ENCODE assay signal across 20 cellular contexts in genomic region chr5:109258755-109259154, GRCh38.
DNase-seq lines count a peak whose midpoint lies in the region; ATAC-seq, FAIRE-seq and TF ChIP-seq lines count a peak whose summit lies in the region.
"Had no signal": no experiment of that assay in that cellular context is flagged by ENCODE, and none has a peak within 500 bp of the region (broad histone marks: within the 10 kb centered on the region; RNA-seq: fewer than 3 reads in every experiment).

No MANE protein-coding gene starts in this region.

- H3K27ac ChIP-seq in GM23338 (ENCODE audit: low read depth) (no peak overlapping the region), H1 (ENCODE audit: low read depth, low read length) (no peak overlapping the region)
- H3K27ac ChIP-seq: 22Rv1, BLaER1, C4-2B had no signal

- H2BK12ac ChIP-seq in H1 (ENCODE audit: low read depth, low read length): peak overlapping the region; percentile 30; the same call in 1 of the 2 replicates

- H2AFZ ChIP-seq in GM23338: peak overlapping the region; percentile 92
- H2AFZ ChIP-seq in H1 (ENCODE audit: low read length): no peak overlapping the region; the same call in 1 of the 2 replicates

- no peak overlapping the region for H3K4ac ChIP-seq in H1 (replicated peaks; ENCODE audit: insufficient read length, low read depth, low read length)

- H3K4me1 ChIP-seq in GM23338 (ENCODE audit: insufficient read depth): no peaks in the 10 kb centered on the region
- H3K4me1 ChIP-seq in H1 (replicated peaks in 1 of 4; ENCODE audit: control insufficient read depth in 3 of 4, insufficient read depth in 4 of 4, low read length in 3 of 4): peaks cover 0 to 3% (median 0%) of the 10 kb centered on the region in 4 experiments; a peak in 1 of 7 replicates
- H3K4me1 ChIP-seq: BLaER1, Caco-2 had no signal

- CTCF ChIA-PET in H1 (lab: Charles Lee; ENCODE audit: partially characterized antibody): no interaction called here

- peaks cover 5% of the 10 kb centered on the region for H3K4me1 Mint-ChIP-seq in GM23338
- peaks cover 32% of the 10 kb centered on the region for H3K4me1 Mint-ChIP-seq in glutamatergic neuron (ENCODE audit: low read depth, unreplicated experiment)
- H3K4me1 Mint-ChIP-seq: B cell; CD4-positive, CD25-positive, alpha-beta regulatory T cell had no signal

- TF ChIP-seq EP300 in H1 (IDR thresholded peaks at IDR 0.05; ENCODE audit: borderline replicate concordance in 1 of 2, low read depth in 2 of 2, low read length in 2 of 2): no peak

- no peak overlapping the region for H2BK20ac ChIP-seq in H1 (ENCODE audit: low read length)

- no peaks in the 10 kb centered on the region; a peak in 1 of 4 replicates for H3K9me3 ChIP-seq in H1 (ENCODE audit: insufficient read depth in 2 of 2, low read depth in 1 of 2, low read length in 1 of 2)
- H3K9me3 ChIP-seq: Caco-2 had no signal

- H3K36me3 ChIP-seq in GM23338 (ENCODE audit: insufficient read depth): 0 out of 2 replicates have a peak, but pooled peaks cover 4% of the 10 kb centered on the region
- no peaks in the 10 kb centered on the region for H3K36me3 ChIP-seq in H1 (ENCODE audit: control insufficient read depth in 2 of 4, insufficient read depth in 4 of 4, low read length in 3 of 4)
- H3K36me3 ChIP-seq: BLaER1 had no signal

- no peak overlapping the region for H2BK5ac ChIP-seq in H1 (ENCODE audit: low read depth, low read length)

- no peak overlapping the region for H2AK5ac ChIP-seq in H1 (ENCODE audit: low read depth, low read length)

- H3K9ac ChIP-seq in H1 (replicated peaks in 1 of 4; ENCODE audit: extremely low read depth in 1 of 4, low read depth in 3 of 4, low read length in 3 of 4): no peak overlapping the region
- H3K9ac ChIP-seq: BLaER1 had no signal

- H2BK120ac ChIP-seq in H1 (replicated peaks; ENCODE audit: low read depth, low read length): no peak overlapping the region

- H3K27me3 ChIP-seq in GM23338 (ENCODE audit: insufficient read depth) (no peaks in the 10 kb centered on the region), H1 (replicated peaks in 1 of 4; ENCODE audit: control insufficient read depth in 3 of 4, extremely low read depth in 1 of 4, insufficient read depth in 3 of 4, low read length in 3 of 4) (no peaks in the 10 kb centered on the region)
- H3K27me3 ChIP-seq: BLaER1 had no signal

- H3K79me2 ChIP-seq in GM23338 (replicated peaks; ENCODE audit: insufficient read depth) (no peaks in the 10 kb centered on the region), H1 (ENCODE audit: control insufficient read depth in 1 of 2, insufficient read depth in 2 of 2, low read length in 2 of 2) (no peaks in the 10 kb centered on the region)

- H3K9me2 ChIP-seq in GM23338 (ENCODE audit: insufficient read depth): peaks cover 8% of the 10 kb centered on the region; the same call in 1 of the 2 replicates

- TF ChIP-seq CTCF in GM23338 (conservative IDR thresholded peaks at IDR 0.05; ENCODE audit: low read depth in 2 of 2) (no peak), H1 (IDR thresholded peaks at IDR 0.05; ENCODE audit: control extremely low read depth in 1 of 3, insufficient read depth in 1 of 3, low read depth in 1 of 3, low read length in 3 of 3) (no peak), glutamatergic neuron (IDR thresholded peaks at IDR 0.05; ENCODE audit: partially characterized antibody, unreplicated experiment) (no peak)

- H3K36me3 Mint-ChIP-seq in GM23338 (ENCODE audit: low read depth) (peaks cover 10% of the 10 kb centered on the region), glutamatergic neuron (ENCODE audit: unreplicated experiment) (peaks cover 13% of the 10 kb centered on the region)

- DNase-seq in GM23338 (ENCODE audit: low spot score) (no peak), H1 (ENCODE audit: low read depth in 1 of 2, low spot score in 2 of 2) (no peak), glutamatergic neuron (no peak), NCI-H187 treated with DMSO at 0.1 percent for 48 hours (lab: John Stamatoyannopoulos, UW) (no peak), iPS-NIHi7 (ENCODE audit: extremely low spot score) (no peak), NCI-H1436 (lab: John Stamatoyannopoulos, UW) (no peak)
- DNase-seq: Caco-2; CD4-positive, CD25-positive, alpha-beta regulatory T cell; CD8-positive, alpha-beta T cell; DMS153; DND-41; H9 had no signal

- FAIRE-seq in H1 (lab: Jason Lieb, UNC): no peak
- FAIRE-seq: A204.1, G401.6, GM12892 had no signal

- peaks cover 8% of the 10 kb centered on the region for H3K9me3 Mint-ChIP-seq in GM23338
- peaks cover 4% of the 10 kb centered on the region for H3K9me3 Mint-ChIP-seq in glutamatergic neuron (ENCODE audit: unreplicated experiment)
- H3K9me3 Mint-ChIP-seq: CD8-positive, alpha-beta T cell; H9 had no signal

- H3K27me3 Mint-ChIP-seq in GM23338 (ENCODE audit: insufficient read depth, low read depth, poor library complexity): peaks cover 3% of the 10 kb centered on the region
- peaks cover 9% of the 10 kb centered on the region for H3K27me3 Mint-ChIP-seq in glutamatergic neuron (ENCODE audit: unreplicated experiment)
- H3K27me3 Mint-ChIP-seq: B cell; CD4-positive, CD25-positive, alpha-beta regulatory T cell had no signal

- no peak overlapping the region for H4K5ac ChIP-seq in H1 (ENCODE audit: insufficient read length, low read depth, low read length)

- POLR2A ChIA-PET in H1 (lab: Charles Lee; ENCODE audit: partially characterized antibody): no interaction called here

- H3K4me3 ChIP-seq in GM23338 (no peak overlapping the region), H1 (ENCODE audit: extremely low read depth in 1 of 4, insufficient read depth in 2 of 4, low read depth in 3 of 4, low read length in 4 of 4) (no peak overlapping the region)
- H3K4me3 ChIP-seq: BLaER1 had no signal

- no peak for TF ChIP-seq RAD21 in H1 (IDR thresholded peaks at IDR 0.05 in 1 of 2, conservative IDR thresholded peaks at IDR 0.05 in 1 of 2; ENCODE audit: low read depth in 2 of 2, low read length in 2 of 2)

- no peak for ATAC-seq in GM23338
- ATAC-seq: CD8-positive, alpha-beta T cell; HCT116 had no signal

- no peak overlapping the region for H3K56ac ChIP-seq in H1 (replicated peaks; ENCODE audit: insufficient read length, low read depth, low read length)

- H3F3A ChIP-seq in GM23338 (replicated peaks; ENCODE audit: low read depth): no peaks in the 10 kb centered on the region

- H4K20me1 ChIP-seq in GM23338 (replicated peaks; ENCODE audit: insufficient read depth) (no peaks in the 10 kb centered on the region), H1 (replicated peaks in 1 of 2; ENCODE audit: control insufficient read depth in 1 of 2, insufficient read depth in 2 of 2, low read length in 2 of 2) (no peaks in the 10 kb centered on the region)
- H4K20me1 ChIP-seq: BLaER1 had no signal

- H3K27ac Mint-ChIP-seq in GM23338 (no peak overlapping the region), glutamatergic neuron (ENCODE audit: unreplicated experiment) (peak overlapping the region; percentile 10)
- H3K27ac Mint-ChIP-seq: B cell; CD4-positive, CD25-positive, alpha-beta regulatory T cell; CD8-positive, alpha-beta T cell; H9 had no signal

- no peak overlapping the region; the same call in 1 of the 2 replicates for H3K18ac ChIP-seq in H1 (ENCODE audit: extremely low read depth, low read length)

- no peak overlapping the region for H3K23ac ChIP-seq in H1 (ENCODE audit: insufficient read length)

- no peak overlapping the region for H2BK15ac ChIP-seq in H1 (ENCODE audit: low read length)

- no peaks in the 10 kb centered on the region for H3K23me2 ChIP-seq in H1 (ENCODE audit: low read depth, low read length)

- H3K4me3 Mint-ChIP-seq in GM23338: no peak overlapping the region; the same call in 2 of the 3 replicates
- no peak overlapping the region for H3K4me3 Mint-ChIP-seq in glutamatergic neuron (ENCODE audit: unreplicated experiment)
- H3K4me3 Mint-ChIP-seq: B cell; CD4-positive, CD25-positive, alpha-beta regulatory T cell; CD8-positive, alpha-beta T cell; H9 had no signal

- WGBS in H1 (ENCODE audit: extremely low coverage in 1 of 2, insufficient coverage in 1 of 2, insufficient read length in 1 of 2, insufficient replicate concordance in 2 of 2, low coverage in 1 of 2, low lambda C conversion rate in 2 of 2, missing lambda C conversion rate in 1 of 2), 2 experiments: 83% methylated on average over 4 of the region's 4 CpGs; no CpG with 5 or more reads in 1 of the 2 experiments

- no peak for TF ChIP-seq POLR2A in H1 (IDR thresholded peaks at IDR 0.05; ENCODE audit: control extremely low read depth in 1 of 2, low read depth in 2 of 2, low read length in 2 of 2)

- no peak overlapping the region for H4K91ac ChIP-seq in H1 (replicated peaks; ENCODE audit: insufficient read length, low read length)

- H3K4me2 ChIP-seq in GM23338: peak overlapping the region; percentile 62; the same call in 1 of the 2 replicates
- 0 out of 4 replicates have a peak overlapping the region, but pooled peaks of 1 of the 2 experiments have one; percentile 28 for H3K4me2 ChIP-seq in H1 (ENCODE audit: insufficient read depth in 1 of 2, low read depth in 2 of 2, low read length in 2 of 2)
- H3K4me2 ChIP-seq: BLaER1 had no signal

- H4K8ac ChIP-seq in H1 (ENCODE audit: extremely low read depth, insufficient read depth, low read length): no peak overlapping the region

- no peaks in the 10 kb centered on the region for H3K79me1 ChIP-seq in H1 (ENCODE audit: low read depth, low read length)

- H3K14ac ChIP-seq in H1 (ENCODE audit: insufficient read length): no peak overlapping the region

TF ChIP-seq in GM23338, 12 proteins besides CTCF, POLR2A, EP300 and RAD21 (continues in another document):
- TF ChIP-seq JUNB (IDR thresholded peaks at IDR 0.05; ENCODE audit: unreplicated experiment): no peak
- TF ChIP-seq EZH2phosphoT487 (IDR thresholded peaks at IDR 0.05; ENCODE audit: unreplicated experiment): no peak
- no peak for TF ChIP-seq STAT1 (IDR thresholded peaks at IDR 0.05; ENCODE audit: unreplicated experiment)

TF ChIP-seq in H1, 55 proteins besides CTCF, POLR2A, EP300 and RAD21 (continues in another document):
- TF ChIP-seq ATF3 (IDR thresholded peaks at IDR 0.05; ENCODE audit: insufficient read depth, low read depth, low read length) (no peak), MAFK (IDR thresholded peaks at IDR 0.05; ENCODE audit: low read depth, low read length) (no peak), NRF1 (IDR thresholded peaks at IDR 0.05; ENCODE audit: low read depth, low read length) (no peak), CTBP2 (IDR thresholded peaks at IDR 0.05; ENCODE audit: borderline replicate concordance, insufficient read depth, insufficient read length, low read length) (no peak), TAF7 (optimal IDR thresholded peaks at IDR 0.05; ENCODE audit: borderline replicate concordance, low read depth, low read length) (no peak), RFX5 (IDR thresholded peaks at IDR 0.05; ENCODE audit: borderline replicate concordance, low read depth, low read length) (no peak), CREB1 (IDR thresholded peaks at IDR 0.05) (no peak), RNF2 (IDR thresholded peaks at IDR 0.05; ENCODE audit: borderline replicate concordance, low read depth, low read length, missing control alignments, poor library complexity, severe bottlenecking) (no peak), BRCA1 (IDR thresholded peaks at IDR 0.05; ENCODE audit: low read depth, low read length) (no peak)
